Comparison of ENCODE assay signal across 33 cellular contexts in genomic region chr15:27686971-27687370, GRCh38.
"Had no signal": no experiment of that assay in that cellular context is flagged by ENCODE, and none has a peak within 500 bp of the region (broad histone marks: within the 10 kb centered on the region; RNA-seq: fewer than 3 reads in every experiment).

No MANE protein-coding gene starts in this region.

- H3K27ac Mint-ChIP-seq: activated CD4-positive, alpha-beta memory T cell treated with anti-CD3 and anti-CD28 coated beads, Interleukin-2, amount 10 ng/mL, durations not matched to agents 7 days and 5 days; activated CD4-positive, alpha-beta T cell treated with anti-CD3 and anti-CD28 coated beads, Interleukin-2, amount 10 ng/mL, durations not matched to agents 24 days and 14 days; activated naive CD4-positive, alpha-beta T cell treated with anti-CD3 and anti-CD28 coated beads, Interleukin-2, amount 50 U/mL, for 24 hours; activated naive CD8-positive, alpha-beta T cell treated with anti-CD3 and anti-CD28 coated beads, Interleukin-2, amount 50 U/mL, for 24 hours; activated T-helper 2 cell treated with anti-CD3 and anti-CD28 coated beads, Interferon-gamma antibody, Interleukin-2, Interleukin-4, amounts not matched to agents 10 μg/mL and 5 μg/mL and 100 μg/mL, durations not matched to agents 14 hours and 24 hours and 36 hours; naive thymus-derived CD4-positive, alpha-beta T cell; stimulated activated naive B cell treated with anti-CD40 and anti-IgM and Interleukin-4, amounts not matched to agents 10 μg/mL and 1 μg/mL and 100 μg/mL, for 72 hours; T-helper 1 cell treated with Interleukin-12 subunit alpha and Interleukin-12 subunit beta and Interleukin-4 antibody, amounts not matched to agents 30 μg/mL and 1 μg/mL, for 36 hours had no signal

- ATAC-seq: activated naive CD8-positive, alpha-beta T cell treated with anti-CD3 and anti-CD28 coated beads, Interleukin-2, amount 50 U/mL, for 24 hours; gastrocnemius medialis; left colon; naive thymus-derived CD4-positive, alpha-beta T cell; psoas muscle; stimulated activated naive B cell treated with anti-CD40 and anti-IgM and Interleukin-4, amounts not matched to agents 10 μg/mL and 1 μg/mL and 100 μg/mL, for 72 hours; upper lobe of right lung had no signal

- DNase-seq: activated CD4-positive, alpha-beta memory T cell treated with anti-CD3 and anti-CD28 coated beads, Interleukin-2, amount 10 ng/mL, durations not matched to agents 7 days and 5 days; activated CD4-positive, alpha-beta T cell treated with anti-CD3 and anti-CD28 coated beads, Interleukin-2, amount 10 ng/mL, durations not matched to agents 24 days and 14 days; activated CD4-positive, CD25-positive, alpha-beta regulatory T cell treated with anti-CD3 and anti-CD28 coated beads, Interleukin-2, amount 50 U/mL, for 72 hours; activated naive CD8-positive, alpha-beta T cell treated with anti-CD3 and anti-CD28 coated beads, Interleukin-2, amount 50 U/mL, for 24 hours; activated T-cell treated with anti-CD3 and anti-CD28 coated beads, Interleukin-2, amount 50 U/mL, for 48 hours; amygdala; effector memory CD4-positive, alpha-beta T cell; erythroblast; gastrocnemius medialis; kidney; left colon; mammary epithelial cell; midbrain; naive thymus-derived CD4-positive, alpha-beta T cell; occipital lobe; psoas muscle; stimulated activated CD4-positive, alpha-beta T cell treated with anti-CD3 and anti-CD28 coated beads, Interleukin-15, amount 100 ng/mL, for 24 hours; stimulated activated CD4-positive, alpha-beta T cell treated with anti-CD3 and anti-CD28 coated beads, Interleukin-2, amount 100 ng/mL, for 24 hours; stimulated activated naive B cell treated with anti-CD40 and anti-IgM and Interleukin-4, amounts not matched to agents 10 μg/mL and 1 μg/mL and 100 μg/mL, for 72 hours; stomach; T1000; thyroid gland; upper lobe of right lung; WERI-Rb-1 had no signal

- H3K27me3 Mint-ChIP-seq: activated CD4-positive, alpha-beta memory T cell treated with anti-CD3 and anti-CD28 coated beads, Interleukin-2, amount 10 ng/mL, durations not matched to agents 7 days and 5 days; activated CD4-positive, alpha-beta T cell treated with anti-CD3 and anti-CD28 coated beads, Interleukin-2, amount 10 ng/mL, durations not matched to agents 24 days and 14 days; activated naive CD4-positive, alpha-beta T cell treated with anti-CD3 and anti-CD28 coated beads, Interleukin-2, amount 50 U/mL, for 24 hours; activated naive CD8-positive, alpha-beta T cell treated with anti-CD3 and anti-CD28 coated beads, Interleukin-2, amount 50 U/mL, for 24 hours; central memory CD8-positive, alpha-beta T cell had no signal

- H3K36me3 ChIP-seq: breast epithelium, gastrocnemius medialis, right atrium auricular region, stomach, thyroid gland, upper lobe of right lung, WERI-Rb-1 had no signal

- H3K4me1 Mint-ChIP-seq: activated CD4-positive, alpha-beta memory T cell treated with anti-CD3 and anti-CD28 coated beads, Interleukin-2, amount 10 ng/mL, durations not matched to agents 7 days and 5 days; activated CD4-positive, alpha-beta T cell treated with anti-CD3 and anti-CD28 coated beads, Interleukin-2, amount 10 ng/mL, durations not matched to agents 24 days and 14 days; activated naive CD4-positive, alpha-beta T cell treated with anti-CD3 and anti-CD28 coated beads, Interleukin-2, amount 50 U/mL, for 24 hours; activated naive CD8-positive, alpha-beta T cell treated with anti-CD3 and anti-CD28 coated beads, Interleukin-2, amount 50 U/mL, for 24 hours; central memory CD8-positive, alpha-beta T cell; naive thymus-derived CD4-positive, alpha-beta T cell; neural crest cell; stimulated activated naive B cell treated with anti-CD40 and anti-IgM and Interleukin-4, amounts not matched to agents 10 μg/mL and 1 μg/mL and 100 μg/mL, for 72 hours had no signal

- H3K9me3 ChIP-seq: breast epithelium, gastrocnemius medialis, psoas muscle, right atrium auricular region, stomach, thyroid gland, upper lobe of right lung had no signal

- H3K4me2 ChIP-seq: hepatocyte had no signal

- H3K4me1 ChIP-seq: breast epithelium, gastrocnemius medialis, parathyroid adenoma, psoas muscle, right atrium auricular region, stomach, thyroid gland, upper lobe of right lung had no signal

- H3K27me3 ChIP-seq: breast epithelium, gastrocnemius medialis, hepatocyte, right atrium auricular region, stomach, thyroid gland, upper lobe of right lung had no signal

- H3K9me3 Mint-ChIP-seq: activated naive CD4-positive, alpha-beta T cell treated with anti-CD3 and anti-CD28 coated beads, Interleukin-2, amount 50 U/mL, for 24 hours; activated naive CD8-positive, alpha-beta T cell treated with anti-CD3 and anti-CD28 coated beads, Interleukin-2, amount 50 U/mL, for 24 hours; neural crest cell had no signal

- H3K36me3 Mint-ChIP-seq: activated naive CD4-positive, alpha-beta T cell treated with anti-CD3 and anti-CD28 coated beads, Interleukin-2, amount 50 U/mL, for 24 hours; stimulated activated naive B cell treated with anti-CD40 and anti-IgM and Interleukin-4, amounts not matched to agents 10 μg/mL and 1 μg/mL and 100 μg/mL, for 72 hours had no signal

- H3K9ac ChIP-seq: parathyroid adenoma had no signal

- H3K4me3 ChIP-seq: breast epithelium, gastrocnemius medialis, hepatocyte, psoas muscle, right atrium auricular region, stomach, thyroid gland, upper lobe of right lung had no signal

- H3K27ac ChIP-seq: breast epithelium, gastrocnemius medialis, hepatocyte, parathyroid adenoma, psoas muscle, right atrium auricular region, stomach, thyroid gland, upper lobe of right lung, WERI-Rb-1 had no signal

- H3K4me3 Mint-ChIP-seq: activated CD4-positive, alpha-beta memory T cell treated with anti-CD3 and anti-CD28 coated beads, Interleukin-2, amount 10 ng/mL, durations not matched to agents 7 days and 5 days; activated CD4-positive, alpha-beta T cell treated with anti-CD3 and anti-CD28 coated beads, Interleukin-2, amount 10 ng/mL, durations not matched to agents 24 days and 14 days; activated naive CD4-positive, alpha-beta T cell treated with anti-CD3 and anti-CD28 coated beads, Interleukin-2, amount 50 U/mL, for 24 hours; activated naive CD8-positive, alpha-beta T cell treated with anti-CD3 and anti-CD28 coated beads, Interleukin-2, amount 50 U/mL, for 24 hours; central memory CD8-positive, alpha-beta T cell; naive thymus-derived CD4-positive, alpha-beta T cell; neural crest cell; stimulated activated naive B cell treated with anti-CD40 and anti-IgM and Interleukin-4, amounts not matched to agents 10 μg/mL and 1 μg/mL and 100 μg/mL, for 72 hours; T-helper 1 cell treated with Interleukin-12 subunit alpha and Interleukin-12 subunit beta and Interleukin-4 antibody, amounts not matched to agents 30 μg/mL and 1 μg/mL, for 36 hours had no signal

- H3K79me2 ChIP-seq: hepatocyte, parathyroid adenoma had no signal
